Comparison of ENCODE assay signal across 8 cellular contexts in genomic region chr19:44401787-44402115, GRCh38. TPM values are rescaled to one million over a fixed set of nuclear protein-coding genes. Genes with fewer than 3 reads are reported as not detected.
DNase-seq lines count a peak whose midpoint lies in the region; ATAC-seq and TF ChIP-seq lines count a peak whose summit lies in the region.

No MANE protein-coding gene starts in this region.

- TF ChIP-seq CTCF in brain microvascular endothelial cell (IDR thresholded peaks at IDR 0.05; ENCODE audit: low read depth, low read length, missing control alignments) (no peak), lower lobe of right lung (IDR thresholded peaks at IDR 0.05) (no peak), suprapubic skin (IDR thresholded peaks at IDR 0.05) (no peak)

- 36% methylated on average over 6 of the region's 6 CpGs for WGBS in suprapubic skin

- peaks cover 10% of the 10 kb centered on the region for H3K4me1 Mint-ChIP-seq in activated CD8-positive, alpha-beta memory T cell treated with anti-CD3 and anti-CD28 coated beads, Interleukin-2, amount 10 ng/mL, durations not matched to agents 7 days and 5 days

- no peaks in the 10 kb centered on the region for H3K36me3 ChIP-seq in brain microvascular endothelial cell (replicated peaks)
- no peaks in the 10 kb centered on the region for H3K36me3 ChIP-seq in lower lobe of right lung
- no peaks in the 10 kb centered on the region for H3K36me3 ChIP-seq in suprapubic skin

- peaks cover 8% of the 10 kb centered on the region for H3K36me3 Mint-ChIP-seq in activated CD8-positive, alpha-beta memory T cell treated with anti-CD3 and anti-CD28 coated beads, Interleukin-2, amount 10 ng/mL, durations not matched to agents 7 days and 5 days

- H3K27me3 ChIP-seq in brain microvascular endothelial cell (replicated peaks): no peaks in the 10 kb centered on the region
- H3K27me3 ChIP-seq in lower lobe of right lung (ENCODE audit: low read depth): no peaks in the 10 kb centered on the region
- no peaks in the 10 kb centered on the region for H3K27me3 ChIP-seq in suprapubic skin

- TF ChIP-seq EP300 in suprapubic skin (IDR thresholded peaks at IDR 0.05): no peak

- ATAC-seq in activated CD8-positive, alpha-beta memory T cell treated with anti-CD3 and anti-CD28 coated beads, Interleukin-2, amount 10 ng/mL, durations not matched to agents 7 days and 5 days: no peak
- no peak for ATAC-seq in lower lobe of right lung

- no peak for TF ChIP-seq POLR2A in suprapubic skin (IDR thresholded peaks at IDR 0.05)

- H3K4me3 ChIP-seq in brain microvascular endothelial cell (ENCODE audit: low read depth, low read length): peak overlapping the region; percentile 76
- H3K4me3 ChIP-seq in lower lobe of right lung: peak overlapping the region; percentile 62
- peak overlapping the region; percentile 45 for H3K4me3 ChIP-seq in suprapubic skin

- H3K27ac ChIP-seq in brain microvascular endothelial cell (no peak overlapping the region), lower lobe of right lung (no peak overlapping the region), suprapubic skin (no peak overlapping the region)

- intact Hi-C loops in lower lobe of right lung (cut with DNase I): no loop called here

- peak overlapping the region; percentile 31 for H3K4me3 Mint-ChIP-seq in activated CD8-positive, alpha-beta memory T cell treated with anti-CD3 and anti-CD28 coated beads, Interleukin-2, amount 10 ng/mL, durations not matched to agents 7 days and 5 days

- peaks cover 21% of the 10 kb centered on the region for H3K9me3 ChIP-seq in lower lobe of right lung
- H3K9me3 ChIP-seq in suprapubic skin: peaks cover 15% of the 10 kb centered on the region

- in situ Hi-C loops in brain microvascular endothelial cell (cut with HindIII; ENCODE audit: low pct_ligation_motif_present, low sequenced_read_pairs): no loop called here

- no peak overlapping the region for H3K27ac Mint-ChIP-seq in activated CD8-positive, alpha-beta memory T cell treated with anti-CD3 and anti-CD28 coated beads, Interleukin-2, amount 10 ng/mL, durations not matched to agents 7 days and 5 days

- no peak for DNase-seq in activated CD8-positive, alpha-beta memory T cell treated with anti-CD3 and anti-CD28 coated beads, Interleukin-2, amount 10 ng/mL, durations not matched to agents 7 days and 5 days
- no peak for DNase-seq in activated CD8-positive, alpha-beta memory T cell treated with anti-CD3 and anti-CD28 coated beads for 24 hours
- DNase-seq in brain microvascular endothelial cell: no peak
- no peak for DNase-seq in lower lobe of right lung
- no peak for DNase-seq in suprapubic skin (ENCODE audit: low spot score in 2 of 2)
- DNase-seq in NCI-H1048 (lab: John Stamatoyannopoulos, UW): no peak
- no peak for DNase-seq in NCI-H510A (lab: John Stamatoyannopoulos, UW)
- DNase-seq in AG08396 (ENCODE audit: low spot score): no peak

- CTCF ChIA-PET in activated CD8-positive, alpha-beta memory T cell treated with anti-CD3 and anti-CD28 coated beads, Interleukin-2, amount 10 ng/mL, durations not matched to agents 7 days and 5 days (lab: Charles Lee): no interaction called here

- H3K4me1 ChIP-seq in lower lobe of right lung: no peaks in the 10 kb centered on the region
- peaks cover 9% of the 10 kb centered on the region for H3K4me1 ChIP-seq in suprapubic skin

- peaks cover 16% of the 10 kb centered on the region for H3K9me3 Mint-ChIP-seq in activated CD8-positive, alpha-beta memory T cell treated with anti-CD3 and anti-CD28 coated beads, Interleukin-2, amount 10 ng/mL, durations not matched to agents 7 days and 5 days (ENCODE audit: low read depth)

- H3K27me3 Mint-ChIP-seq in activated CD8-positive, alpha-beta memory T cell treated with anti-CD3 and anti-CD28 coated beads, Interleukin-2, amount 10 ng/mL, durations not matched to agents 7 days and 5 days: no peaks in the 10 kb centered on the region

RNA-seq across cellular contexts. Expression of gene ZNF285, which starts 0.3 kb away (rescaled TPM):
- 1 to 10 TPM; 1.2 to 1.3 TPM for total RNA-seq in activated CD8-positive, alpha-beta memory T cell treated with anti-CD3 and anti-CD28 coated beads, Interleukin-2, amount 10 ng/mL, durations not matched to agents 7 days and 5 days
- total RNA-seq in lower lobe of right lung: 1.1 TPM
- total RNA-seq in suprapubic skin: 1 to 10 TPM in 1 of 4 donors, under 1 TPM in 3; 0.21 to 2.8 (median 0.68) TPM

RNA-seq across cellular contexts. Expression of gene ZNF112, which starts 45.3 kb away (rescaled TPM):
- total RNA-seq in activated CD8-positive, alpha-beta memory T cell treated with anti-CD3 and anti-CD28 coated beads, Interleukin-2, amount 10 ng/mL, durations not matched to agents 7 days and 5 days: not detected
- 4.8 TPM for total RNA-seq in lower lobe of right lung
- 1 to 10 TPM; 1.6 to 7.0 (median 3.5) TPM for total RNA-seq in suprapubic skin

RNA-seq across cellular contexts. Expression of gene ZNF229, which starts 46.5 kb away (rescaled TPM):
- total RNA-seq in activated CD8-positive, alpha-beta memory T cell treated with anti-CD3 and anti-CD28 coated beads, Interleukin-2, amount 10 ng/mL, durations not matched to agents 7 days and 5 days: under 1 TPM; 0.41 to 0.61 TPM
- total RNA-seq in lower lobe of right lung: 2.8 TPM
- total RNA-seq in suprapubic skin: 10 to 100 TPM in 1 of 4 donors, 1 to 10 TPM in 1, under 1 TPM in 2; 0.83 to 10.6 (median 1.6) TPM
